In genomic region chr1:58999676-59000075, GRCh38 we compare ENCODE assay signal across 22 cellular contexts.
DNase-seq lines count a peak whose midpoint lies in the region; ATAC-seq and TF ChIP-seq lines count a peak whose summit lies in the region.
"Had no signal": no experiment of that assay in that cellular context is flagged by ENCODE, and none has a peak within 500 bp of the region (broad histone marks: within the 10 kb centered on the region; RNA-seq: fewer than 3 reads in every experiment).

No MANE protein-coding gene starts in this region.

- DNase-seq in activated CD8-positive, alpha-beta memory T cell treated with anti-CD3 and anti-CD28 coated beads, Interleukin-2, amount 10 ng/mL, durations not matched to agents 7 days and 5 days, result peak; percentile 15
- DNase-seq in activated CD8-positive, alpha-beta memory T cell treated with anti-CD3 and anti-CD28 coated beads, Interleukin-2, amount 50 U/mL, for 48 hours, result no peak
- DNase-seq in UCSD-AML1 (lab: John Stamatoyannopoulos, UW; ENCODE audit: unreplicated experiment) (peak; percentile 27), endodermal cell (peak; percentile 6), chondrocyte (ENCODE audit: low spot score) (no peak), omental fat pad (ENCODE audit: low spot score) (no peak)
- DNase-seq: Caco-2; DMS53; NCI-H146; NCI-H2107; NCI-H226; NCI-H69; NK-92 treated with Interleukin-12 subunit alpha and Interleukin-12 subunit beta, amount 100 ng/mL, for 24 hours; PC-3; T-helper 1 cell had no signal

- no peaks in the 10 kb centered on the region for H3K9me3 Mint-ChIP-seq in activated CD8-positive, alpha-beta memory T cell treated with anti-CD3 and anti-CD28 coated beads, Interleukin-2, amount 10 ng/mL, durations not matched to agents 7 days and 5 days (ENCODE audit: low read depth)
- H3K9me3 Mint-ChIP-seq in endodermal cell (no peaks in the 10 kb centered on the region), chondrocyte (ENCODE audit: low read depth) (peaks cover 5% of the 10 kb centered on the region)

- WGBS in endodermal cell (ENCODE audit: insufficient coverage in 1 of 2, insufficient read length in 1 of 2), 2 experiments, result 94% methylated on average over 6 to 8 of the region's 8 CpGs

- H3K4me1 ChIP-seq in endodermal cell (ENCODE audit: control insufficient read depth, insufficient read depth, low read length), result no peaks in the 10 kb centered on the region
- H3K4me1 ChIP-seq: Caco-2 had no signal

- H3K27ac ChIP-seq in endodermal cell (ENCODE audit: low read depth, low read length), result no peak overlapping the region
- H3K27ac ChIP-seq: 22Rv1, SK-N-MC had no signal

- H3K36me3 ChIP-seq in endodermal cell (ENCODE audit: control insufficient read depth, insufficient read depth, low read length), result no peaks in the 10 kb centered on the region

- no peak overlapping the region for H3K9ac ChIP-seq in endodermal cell (ENCODE audit: extremely low read depth, low read length, poor library complexity, severe bottlenecking)

- no peak overlapping the region for H3K4me3 ChIP-seq in endodermal cell (ENCODE audit: low read length)
- H3K4me3 ChIP-seq: SK-N-MC had no signal

- peaks cover 7% of the 10 kb centered on the region for H3K36me3 Mint-ChIP-seq in activated CD8-positive, alpha-beta memory T cell treated with anti-CD3 and anti-CD28 coated beads, Interleukin-2, amount 10 ng/mL, durations not matched to agents 7 days and 5 days
- H3K36me3 Mint-ChIP-seq in endodermal cell (ENCODE audit: low read depth) (no peaks in the 10 kb centered on the region), chondrocyte (ENCODE audit: low read depth) (no peaks in the 10 kb centered on the region)
- H3K36me3 Mint-ChIP-seq: CD14-positive monocyte had no signal

- no peak overlapping the region for H3K27ac Mint-ChIP-seq in activated CD8-positive, alpha-beta memory T cell treated with anti-CD3 and anti-CD28 coated beads, Interleukin-2, amount 10 ng/mL, durations not matched to agents 7 days and 5 days
- no peak overlapping the region for H3K27ac Mint-ChIP-seq in endodermal cell
- no peak overlapping the region for H3K27ac Mint-ChIP-seq in chondrocyte (ENCODE audit: unreplicated experiment)
- H3K27ac Mint-ChIP-seq: CD14-positive monocyte, IgD-negative memory B cell had no signal

- H3K4me3 Mint-ChIP-seq in activated CD8-positive, alpha-beta memory T cell treated with anti-CD3 and anti-CD28 coated beads, Interleukin-2, amount 10 ng/mL, durations not matched to agents 7 days and 5 days, result no peak overlapping the region
- H3K4me3 Mint-ChIP-seq in endodermal cell, result no peak overlapping the region
- no peak overlapping the region for H3K4me3 Mint-ChIP-seq in chondrocyte (ENCODE audit: unreplicated experiment)
- H3K4me3 Mint-ChIP-seq: CD14-positive monocyte, IgD-negative memory B cell had no signal

- H3K27me3 Mint-ChIP-seq in activated CD8-positive, alpha-beta memory T cell treated with anti-CD3 and anti-CD28 coated beads, Interleukin-2, amount 10 ng/mL, durations not matched to agents 7 days and 5 days, result no peaks in the 10 kb centered on the region
- H3K27me3 Mint-ChIP-seq in endodermal cell (ENCODE audit: insufficient read depth), result peaks cover 4% of the 10 kb centered on the region
- H3K27me3 Mint-ChIP-seq in chondrocyte (ENCODE audit: low read depth), result no peaks in the 10 kb centered on the region
- H3K27me3 Mint-ChIP-seq: IgD-negative memory B cell had no signal

- CTCF ChIA-PET in activated CD8-positive, alpha-beta memory T cell treated with anti-CD3 and anti-CD28 coated beads, Interleukin-2, amount 10 ng/mL, durations not matched to agents 7 days and 5 days (lab: Charles Lee), result interaction anchor here (1.1 to 1.6 kb wide), 2 partner anchors 9 to 19 kb away, joined by 3 to 4 read pairs; no protein-coding TSS in a partner anchor

- TF ChIP-seq CTCF in endodermal cell (conservative IDR thresholded peaks at IDR 0.05) (no peak), chondrocyte (IDR thresholded peaks at IDR 0.05) (no peak), omental fat pad (IDR thresholded peaks at IDR 0.05) (no peak)

- H3K4me1 Mint-ChIP-seq in activated CD8-positive, alpha-beta memory T cell treated with anti-CD3 and anti-CD28 coated beads, Interleukin-2, amount 10 ng/mL, durations not matched to agents 7 days and 5 days, result peaks cover 32% of the 10 kb centered on the region
- H3K4me1 Mint-ChIP-seq in endodermal cell, result peaks cover 1% of the 10 kb centered on the region
- no peaks in the 10 kb centered on the region for H3K4me1 Mint-ChIP-seq in chondrocyte (ENCODE audit: low read depth)

- peaks cover 7% of the 10 kb centered on the region for H3K27me3 ChIP-seq in endodermal cell (ENCODE audit: control insufficient read depth, insufficient read depth, low read length, poor library complexity, severe bottlenecking)

- ATAC-seq in activated CD8-positive, alpha-beta memory T cell treated with anti-CD3 and anti-CD28 coated beads, Interleukin-2, amount 10 ng/mL, durations not matched to agents 7 days and 5 days, result no peak
- ATAC-seq in omental fat pad (ENCODE audit: low FRiP score), result no peak
- ATAC-seq in HG03469 (IDR thresholded peaks at IDR 0.05; ENCODE audit: unreplicated experiment), result no peak
- no peak for ATAC-seq in GM18502 (IDR thresholded peaks at IDR 0.05; ENCODE audit: poor library complexity, unreplicated experiment)
- ATAC-seq: HCT116, PC-3 had no signal

- H3K9me3 ChIP-seq in endodermal cell (ENCODE audit: control insufficient read depth, low read length), result no peaks in the 10 kb centered on the region
- H3K9me3 ChIP-seq: Caco-2 had no signal

Comparison
In these comparisons a context has a peak if more than half of its experiments do, and no peak if none do; other contexts are left out.
1. DNase-seq: peak in activated CD8-positive, alpha-beta memory T cell treated with anti-CD3 and anti-CD28 coated beads, Interleukin-2, amount 10 ng/mL, durations not matched to agents 7 days and 5 days (single experiment), UCSD-AML1 (single experiment) and endodermal cell (single experiment); none in activated CD8-positive, alpha-beta memory T cell treated with anti-CD3 and anti-CD28 coated beads, Interleukin-2, amount 50 U/mL, for 48 hours (single experiment), chondrocyte (single experiment) and omental fat pad (single experiment).